Comparison of ENCODE assay signal across 21 cellular contexts in genomic region chr19:29396925-29397324, GRCh38.
DNase-seq lines count a peak whose midpoint lies in the region; ATAC-seq and TF ChIP-seq lines count a peak whose summit lies in the region.
"Had no signal": no experiment of that assay in that cellular context is flagged by ENCODE, and none has a peak within 500 bp of the region (broad histone marks: within the 10 kb centered on the region; RNA-seq: fewer than 3 reads in every experiment).

No MANE protein-coding gene starts in this region.

- no peaks in the 10 kb centered on the region for H3K36me3 ChIP-seq in GM23338 (ENCODE audit: insufficient read depth)
- no peaks in the 10 kb centered on the region for H3K36me3 ChIP-seq in mesendoderm (ENCODE audit: control insufficient read depth, insufficient read depth, low read length)

- POLR2A ChIA-PET in WTC11 (lab: Charles Lee), result no interaction called here

- H3K4me1 Mint-ChIP-seq in GM23338 (peaks cover 37% of the 10 kb centered on the region), WTC11 (peaks cover 32% of the 10 kb centered on the region), nephron (peaks cover 44% of the 10 kb centered on the region), type B pancreatic cell (ENCODE audit: unreplicated experiment) (peaks cover 29% of the 10 kb centered on the region)
- H3K4me1 Mint-ChIP-seq in activated T-cell treated with anti-CD3 and anti-CD28 coated beads, Interleukin-2, amount 50 U/mL, for 72 hours (ENCODE audit: low read depth), result no peaks in the 10 kb centered on the region
- H3K4me1 Mint-ChIP-seq: IgD-negative memory B cell had no signal

- H4K5ac ChIP-seq in mesendoderm (ENCODE audit: low read length), result no peak overlapping the region

- H3K27ac Mint-ChIP-seq in GM23338, result no peak overlapping the region
- peak overlapping the region; percentile 41; the same call in 1 of the 2 replicates for H3K27ac Mint-ChIP-seq in WTC11
- peak overlapping the region; percentile 12 to 58 (median 52) for H3K27ac Mint-ChIP-seq in nephron
- peak overlapping the region; percentile 32 for H3K27ac Mint-ChIP-seq in type B pancreatic cell
- no peak overlapping the region for H3K27ac Mint-ChIP-seq in activated T-cell treated with anti-CD3 and anti-CD28 coated beads, Interleukin-2, amount 50 U/mL, for 72 hours
- H3K27ac Mint-ChIP-seq: CD4-positive, alpha-beta T cell; HFFc6; IgD-negative memory B cell had no signal

- H2AK5ac ChIP-seq in mesendoderm (ENCODE audit: low read length), result no peak overlapping the region

- H3K56ac ChIP-seq in mesendoderm (ENCODE audit: low read length), result no peak overlapping the region

- H3K4ac ChIP-seq in mesendoderm (ENCODE audit: low read depth, low read length), result no peak overlapping the region

- H3K4me3 ChIP-seq in GM23338 (no peak overlapping the region), mesendoderm (ENCODE audit: low read length) (no peak overlapping the region)
- H3K4me3 ChIP-seq: A549 had no signal

- H3K9ac ChIP-seq in mesendoderm (ENCODE audit: low read length), result no peak overlapping the region

- no peak overlapping the region for H3K23ac ChIP-seq in mesendoderm (ENCODE audit: low read length)

- H2AFZ ChIP-seq in GM23338, result peak overlapping the region; percentile 47; the same call in 1 of the 2 replicates

- peaks cover 8% of the 10 kb centered on the region; the same call in 1 of the 2 replicates for H3K4me1 ChIP-seq in GM23338 (ENCODE audit: insufficient read depth)
- H3K4me1 ChIP-seq in mesendoderm (ENCODE audit: control insufficient read depth, low read depth, low read length), result no peaks in the 10 kb centered on the region
- H3K4me1 ChIP-seq: A549, Caco-2 had no signal

- no peak overlapping the region for H4K8ac ChIP-seq in mesendoderm (ENCODE audit: low read depth, low read length)

- H3K9me2 ChIP-seq in GM23338 (ENCODE audit: insufficient read depth), result no peaks in the 10 kb centered on the region

- TF ChIP-seq CTCF in GM23338 (conservative IDR thresholded peaks at IDR 0.05; ENCODE audit: low read depth in 2 of 2) (no peak), WTC11 (IDR thresholded peaks at IDR 0.05) (no peak), nephron (IDR thresholded peaks at IDR 0.05; ENCODE audit: unreplicated experiment in 3 of 3) (no peak), type B pancreatic cell (conservative IDR thresholded peaks at IDR 0.05) (no peak)

- H3K4me3 Mint-ChIP-seq in GM23338 (no peak overlapping the region), WTC11 (no peak overlapping the region), nephron (peak overlapping the region in 1 of 3 experiments; percentile 43), type B pancreatic cell (peak overlapping the region; percentile 32)
- H3K4me3 Mint-ChIP-seq in activated T-cell treated with anti-CD3 and anti-CD28 coated beads, Interleukin-2, amount 50 U/mL, for 72 hours, result no peak overlapping the region
- H3K4me3 Mint-ChIP-seq: CD4-positive, alpha-beta T cell; HFFc6; IgD-negative memory B cell had no signal

- ATAC-seq in GM23338 (peak; percentile 48), WTC11 (no peak), HG03280 (IDR thresholded peaks at IDR 0.05; ENCODE audit: unreplicated experiment) (no peak)
- ATAC-seq in activated T-cell treated with anti-CD3 and anti-CD28 coated beads, Interleukin-2, amount 50 U/mL, for 72 hours (replicated peaks in 1 of 2), result no peak
- ATAC-seq: A549, HepG2 had no signal

- H2BK120ac ChIP-seq in mesendoderm (ENCODE audit: low read depth, low read length), result no peak overlapping the region

- no peaks in the 10 kb centered on the region for H3K36me3 Mint-ChIP-seq in GM23338 (ENCODE audit: low read depth)
- peaks cover under 1% of the 10 kb centered on the region; the same call in 1 of the 2 replicates for H3K36me3 Mint-ChIP-seq in WTC11
- H3K36me3 Mint-ChIP-seq in nephron (ENCODE audit: low read depth), result no peaks in the 10 kb centered on the region
- H3K36me3 Mint-ChIP-seq in type B pancreatic cell, result no peaks in the 10 kb centered on the region
- no peaks in the 10 kb centered on the region for H3K36me3 Mint-ChIP-seq in activated T-cell treated with anti-CD3 and anti-CD28 coated beads, Interleukin-2, amount 50 U/mL, for 72 hours (ENCODE audit: insufficient read depth in 2 of 2)
- H3K36me3 Mint-ChIP-seq: IgD-negative memory B cell had no signal

- no peak overlapping the region for H2BK5ac ChIP-seq in mesendoderm (ENCODE audit: low read length)

- CTCF ChIA-PET in WTC11 (lab: Charles Lee), result interaction anchor here (0.6 to 1.4 kb wide), 6 partner anchors 13 to 131 kb away, joined by 3 to 4 read pairs (median 3); no protein-coding TSS in a partner anchor

- WGBS in mesendoderm (ENCODE audit: extremely low coverage, insufficient coverage, low lambda C conversion rate), result no CpG with 5 or more reads among the region's 2 CpGs

- H3K27me3 Mint-ChIP-seq in GM23338 (ENCODE audit: insufficient read depth, low read depth, poor library complexity) (peaks cover 22% of the 10 kb centered on the region), WTC11 (ENCODE audit: low read depth) (peaks cover 11% of the 10 kb centered on the region; the same call in 1 of the 2 replicates), nephron (ENCODE audit: low read depth) (peaks cover 46% of the 10 kb centered on the region), type B pancreatic cell (peaks cover 17% of the 10 kb centered on the region)
- peaks cover 9% of the 10 kb centered on the region for H3K27me3 Mint-ChIP-seq in activated T-cell treated with anti-CD3 and anti-CD28 coated beads, Interleukin-2, amount 50 U/mL, for 72 hours (ENCODE audit: low read depth)
- H3K27me3 Mint-ChIP-seq: IgD-negative memory B cell had no signal

- no peaks in the 10 kb centered on the region for H3K79me2 ChIP-seq in GM23338 (replicated peaks; ENCODE audit: insufficient read depth)
- no peaks in the 10 kb centered on the region for H3K79me2 ChIP-seq in mesendoderm (ENCODE audit: control insufficient read depth, insufficient read depth, low read length)

- H3K9me3 Mint-ChIP-seq in GM23338 (peaks cover under 1% of the 10 kb centered on the region; the same call in 2 of the 3 replicates), WTC11 (peaks cover 1% of the 10 kb centered on the region), nephron (no peaks in the 10 kb centered on the region), type B pancreatic cell (peaks cover under 1% of the 10 kb centered on the region)
- H3K9me3 Mint-ChIP-seq in activated T-cell treated with anti-CD3 and anti-CD28 coated beads, Interleukin-2, amount 50 U/mL, for 72 hours, result peaks cover 0 to 2% of the 10 kb centered on the region in 2 donors
- H3K9me3 Mint-ChIP-seq: CD4-positive, alpha-beta T cell; IgD-negative memory B cell had no signal

- no peaks in the 10 kb centered on the region for H3K79me1 ChIP-seq in mesendoderm (ENCODE audit: low read length)

- DNase-seq in GM23338 (ENCODE audit: low spot score), result no peak
- DNase-seq in WTC11 (ENCODE audit: low spot score), result no peak
- DNase-seq in type B pancreatic cell (ENCODE audit: extremely low spot score, unreplicated experiment), result no peak
- no peak for DNase-seq in activated T-cell treated with anti-CD3 and anti-CD28 coated beads, Interleukin-2, amount 50 U/mL, for 72 hours
- DNase-seq in mesendoderm, result no peak
- DNase-seq: AML-193; Caco-2; CD4-positive, alpha-beta T cell; DMS153; DMS79; GDM1; HCEC 1CT; HFFc6; KBM-7 had no signal

- H3K18ac ChIP-seq in mesendoderm (ENCODE audit: low read length), result no peak overlapping the region

- H4K20me1 ChIP-seq in GM23338 (replicated peaks; ENCODE audit: insufficient read depth), result no peaks in the 10 kb centered on the region

- no peaks in the 10 kb centered on the region for H3F3A ChIP-seq in GM23338 (replicated peaks; ENCODE audit: low read depth)

- H2BK15ac ChIP-seq in mesendoderm (replicated peaks; ENCODE audit: low read depth), result no peak overlapping the region

- H3K27ac ChIP-seq in GM23338 (ENCODE audit: low read depth) (no peak overlapping the region), mesendoderm (ENCODE audit: low read depth, low read length) (no peak overlapping the region)
- H3K27ac ChIP-seq: 22Rv1, A549, C4-2B had no signal

- H3K27me3 ChIP-seq in GM23338 (ENCODE audit: insufficient read depth) (no peaks in the 10 kb centered on the region), mesendoderm (ENCODE audit: insufficient read depth, low read length, poor library complexity) (no peaks in the 10 kb centered on the region)

- H3K4me2 ChIP-seq in GM23338, result no peak overlapping the region
- no peak overlapping the region for H3K4me2 ChIP-seq in mesendoderm (ENCODE audit: low read length)
- H3K4me2 ChIP-seq: A549 had no signal

TF ChIP-seq in GM23338, 12 proteins besides CTCF, POLR2A, EP300 and RAD21 (continues in another document):
- TF ChIP-seq ZNF114 (CRISPR knock-in tag; IDR thresholded peaks at IDR 0.05), result no peak
- no peak for TF ChIP-seq EZH2 (IDR thresholded peaks at IDR 0.05; ENCODE audit: low read depth, unreplicated experiment)

TF ChIP-seq in WTC11, 78 proteins besides CTCF, POLR2A, EP300 and RAD21 (continues in another document):
- TF ChIP-seq ARID4B (CRISPR knock-in tag; IDR thresholded peaks at IDR 0.05; ENCODE audit: borderline replicate concordance), result no peak

Comparison
In these comparisons a context has a peak if more than half of its experiments do, and no peak if none do; other contexts are left out.
1. H3K27ac Mint-ChIP-seq: peak in WTC11 (single experiment), nephron (3 of 3) and type B pancreatic cell (single experiment); none in GM23338 (single experiment) and activated T-cell treated with anti-CD3 and anti-CD28 coated beads, Interleukin-2, amount 50 U/mL, for 72 hours (single experiment).